Comparison of ENCODE assay signal across 8 cellular contexts in the genomic region with DNA sequence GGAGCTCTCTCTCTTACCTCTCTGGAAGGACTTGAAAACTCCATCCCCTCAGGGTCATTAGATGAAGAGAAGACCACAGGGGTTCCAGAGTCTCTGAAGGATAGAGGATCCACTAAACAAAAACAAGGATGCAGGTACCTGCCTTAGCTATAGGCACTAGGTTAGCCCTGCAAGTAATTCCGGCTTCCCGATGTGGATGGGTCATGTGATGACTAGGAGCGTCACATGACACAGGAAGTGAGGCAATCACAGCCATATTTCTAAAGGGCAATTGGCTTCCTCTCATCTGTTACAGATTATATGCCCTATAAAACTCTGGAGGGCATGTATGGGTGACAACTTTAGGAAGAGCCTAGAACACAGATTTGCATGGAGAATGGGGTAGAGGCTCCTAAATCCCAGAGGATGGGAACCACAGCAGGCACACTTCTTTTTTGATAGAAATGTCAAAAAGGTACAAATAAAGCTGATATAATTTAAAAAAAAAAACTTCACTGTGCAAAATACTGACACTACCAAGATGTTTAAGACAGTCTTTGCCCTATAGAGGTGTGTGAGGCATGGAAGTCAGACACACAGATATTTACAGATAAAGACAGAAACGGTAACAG. TPM values are rescaled to one million over a fixed set of nuclear protein-coding genes. Genes with fewer than 3 reads are reported as not detected.
A peak's percentile ranks its signal among the peaks of the same experiment; 100 is the strongest.
DNase-seq lines count a peak whose midpoint lies in the region; ATAC-seq and TF ChIP-seq lines count a peak whose summit lies in the region.

No MANE protein-coding gene starts in this region.

- H3K27me3 Mint-ChIP-seq in activated naive CD8-positive, alpha-beta T cell treated with anti-CD3 and anti-CD28 coated beads for 36 hours: peaks cover 4% of the 10 kb centered on the region
- peaks cover 11% of the 10 kb centered on the region for H3K27me3 Mint-ChIP-seq in glutamatergic neuron (ENCODE audit: unreplicated experiment)

- H3K27ac Mint-ChIP-seq in activated naive CD8-positive, alpha-beta T cell treated with anti-CD3 and anti-CD28 coated beads for 36 hours: peak overlapping the region; percentile 82
- H3K27ac Mint-ChIP-seq in glutamatergic neuron (ENCODE audit: unreplicated experiment): peak overlapping the region; percentile 81

- no peaks in the 10 kb centered on the region for H3K9me3 Mint-ChIP-seq in activated naive CD8-positive, alpha-beta T cell treated with anti-CD3 and anti-CD28 coated beads for 36 hours
- H3K9me3 Mint-ChIP-seq in glutamatergic neuron (ENCODE audit: unreplicated experiment): peaks cover 11% of the 10 kb centered on the region

- H3K9me3 ChIP-seq in SK-N-MC (ENCODE audit: low read depth, low read length): no peaks in the 10 kb centered on the region
- no peaks in the 10 kb centered on the region for H3K9me3 ChIP-seq in aorta (ENCODE audit: control insufficient read depth, low read length)

- peaks cover 24% of the 10 kb centered on the region for H3K36me3 Mint-ChIP-seq in activated naive CD8-positive, alpha-beta T cell treated with anti-CD3 and anti-CD28 coated beads for 36 hours
- peaks cover 3% of the 10 kb centered on the region for H3K36me3 Mint-ChIP-seq in glutamatergic neuron (ENCODE audit: unreplicated experiment)

- TF ChIP-seq CTCF in GM12864 (IDR thresholded peaks at IDR 0.05; ENCODE audit: low read depth, low read length, missing control alignments): no peak
- TF ChIP-seq CTCF in glutamatergic neuron (IDR thresholded peaks at IDR 0.05; ENCODE audit: partially characterized antibody, unreplicated experiment): no peak

- ATAC-seq in aorta (ENCODE audit: low FRiP score) (peak; percentile 51), GM21423 (IDR thresholded peaks at IDR 0.05; ENCODE audit: unreplicated experiment) (no peak)

- WGBS in aorta, 2 donors: 17 to 19% methylated on average over 4 of the region's 4 CpGs

- H3K4me3 ChIP-seq in GM12864 (ENCODE audit: low read depth, low read length) (peak overlapping the region; percentile 59), SK-N-MC (peak overlapping the region; percentile 76), aorta (ENCODE audit: low read length in 2 of 2) (no peak overlapping the region)

- no peaks in the 10 kb centered on the region for H3K4me1 ChIP-seq in aorta (ENCODE audit: control insufficient read depth in 1 of 2, insufficient read depth in 2 of 2, low read length in 2 of 2)

- peak overlapping the region; percentile 61; the same call in 1 of the 2 replicates for H3K27ac ChIP-seq in SK-N-MC
- H3K27ac ChIP-seq in aorta (ENCODE audit: low read depth in 1 of 2, low read length in 2 of 2): no peak overlapping the region

- no peaks in the 10 kb centered on the region for H3K36me3 ChIP-seq in SK-N-MC (ENCODE audit: insufficient read depth, low read length)
- H3K36me3 ChIP-seq in aorta (ENCODE audit: control insufficient read depth in 1 of 2, insufficient read depth in 2 of 2, low read length in 1 of 2): no peaks in the 10 kb centered on the region

- intact Hi-C loops in aorta (cut with DNase I): loop anchor here (5.0 kb wide), 1 partner anchor 34 kb away; a partner anchor contains a TSS

- H3K27me3 ChIP-seq in aorta (ENCODE audit: control insufficient read depth in 1 of 2, insufficient read depth in 2 of 2, low read length in 1 of 2): no peaks in the 10 kb centered on the region

- H3K4me3 Mint-ChIP-seq in activated naive CD8-positive, alpha-beta T cell treated with anti-CD3 and anti-CD28 coated beads for 36 hours: peak overlapping the region; percentile 83
- peak overlapping the region; percentile 86 for H3K4me3 Mint-ChIP-seq in glutamatergic neuron (ENCODE audit: unreplicated experiment)

- peak overlapping the region; percentile 61 for H3K9ac ChIP-seq in SK-N-MC (ENCODE audit: insufficient read length)

- peaks cover 31% of the 10 kb centered on the region for H3K4me1 Mint-ChIP-seq in activated naive CD8-positive, alpha-beta T cell treated with anti-CD3 and anti-CD28 coated beads for 36 hours
- H3K4me1 Mint-ChIP-seq in glutamatergic neuron (ENCODE audit: low read depth, unreplicated experiment): peaks cover 14% of the 10 kb centered on the region

- no peak for DNase-seq in GM12864 (ENCODE audit: low read depth)
- peak; percentile 42 for DNase-seq in NCI-H1092 treated with DMSO at 0.1 percent for 48 hours (lab: John Stamatoyannopoulos, UW)
- peak; percentile 96 for DNase-seq in SK-N-MC (ENCODE audit: low read depth, low spot score)
- DNase-seq in activated naive CD8-positive, alpha-beta T cell treated with anti-CD3 and anti-CD28 coated beads for 36 hours: peak; percentile 58
- peak; percentile 59 for DNase-seq in glutamatergic neuron
- DNase-seq in occipital lobe (lab: John Stamatoyannopoulos, UW): peak; percentile 68
- DNase-seq in aorta: peak in 1 of 2 donors; percentile 75

RNA-seq across cellular contexts. Expression of a gene that starts 14.1 kb away (rescaled TPM):
- total RNA-seq in activated naive CD8-positive, alpha-beta T cell treated with anti-CD3 and anti-CD28 coated beads for 36 hours: 10 to 100 TPM; 46.6 to 49.7 TPM
- total RNA-seq in glutamatergic neuron (ENCODE audit: unreplicated experiment) (51.2 TPM), occipital lobe (3.7 TPM), aorta (10 to 100 TPM; 22.8 to 28.7 TPM)
- 10 to 100 TPM in 1 of 2 donors, 1 to 10 TPM in 1; 6.0 to 25.4 TPM for polyA plus RNA-seq in aorta

RNA-seq across cellular contexts. Expression of a gene that starts 21.0 kb away (rescaled TPM):
- 100 to 1,000 TPM; 108 to 117 TPM for total RNA-seq in activated naive CD8-positive, alpha-beta T cell treated with anti-CD3 and anti-CD28 coated beads for 36 hours
- 65.8 TPM for total RNA-seq in glutamatergic neuron (ENCODE audit: unreplicated experiment)
- total RNA-seq in occipital lobe: 19.5 TPM
- 10 to 100 TPM; 36.9 to 39.7 TPM for total RNA-seq in aorta
- 10 to 100 TPM; 11.9 to 46.8 TPM for polyA plus RNA-seq in aorta

RNA-seq across cellular contexts. Expression of a gene that starts 32.1 kb away (rescaled TPM):
- 10 to 100 TPM; 61.4 to 65.9 TPM for total RNA-seq in activated naive CD8-positive, alpha-beta T cell treated with anti-CD3 and anti-CD28 coated beads for 36 hours
- total RNA-seq in glutamatergic neuron (ENCODE audit: unreplicated experiment): 74.8 TPM
- total RNA-seq in occipital lobe: 26.5 TPM
- 10 to 100 TPM; 39.6 to 63.0 TPM for total RNA-seq in aorta
- polyA plus RNA-seq in aorta: 10 to 100 TPM in 1 of 2 donors, 1 to 10 TPM in 1; 9.3 to 88.6 TPM

RNA-seq across cellular contexts. Expression of a gene that starts 32.7 kb away (rescaled TPM):
- 10 to 100 TPM; 68.0 to 72.5 TPM for total RNA-seq in activated naive CD8-positive, alpha-beta T cell treated with anti-CD3 and anti-CD28 coated beads for 36 hours
- 26.1 TPM for total RNA-seq in glutamatergic neuron (ENCODE audit: unreplicated experiment)
- total RNA-seq in occipital lobe: 15.3 TPM
- 10 to 100 TPM; 20.3 to 21.3 TPM for total RNA-seq in aorta
- 10 to 100 TPM; 26.2 to 52.9 TPM for polyA plus RNA-seq in aorta

RNA-seq across cellular contexts. Expression of a gene that starts 33.5 kb away (rescaled TPM):
- 1 to 10 TPM; 7.4 to 9.3 TPM for total RNA-seq in activated naive CD8-positive, alpha-beta T cell treated with anti-CD3 and anti-CD28 coated beads for 36 hours
- 377 TPM for total RNA-seq in glutamatergic neuron (ENCODE audit: unreplicated experiment)
- total RNA-seq in occipital lobe: 8.3 TPM
- total RNA-seq in aorta: 10 to 100 TPM; 58.9 to 97.9 TPM
- polyA plus RNA-seq in aorta: 100 to 1,000 TPM in 1 of 2 donors, 10 to 100 TPM in 1; 21.7 to 195 TPM

Comparison
In these comparisons a context has a peak if more than half of its experiments do, and no peak if none do; other contexts are left out.
1. H3K4me3 ChIP-seq: peak in GM12864 (single experiment) and SK-N-MC (single experiment); none in aorta (0 of 2).